ENCODE assay signal across 1 cellular context in genomic region chr12:90274407-90274806, GRCh38.
TF ChIP-seq lines count a peak whose summit lies in the region.

No MANE protein-coding gene starts in this region.

TF ChIP-seq in GM12878, 131 proteins besides CTCF, POLR2A, EP300 and RAD21:
- TF ChIP-seq LARP7 (IDR thresholded peaks at IDR 0.05) (no peak), SMC3 (IDR thresholded peaks at IDR 0.05; ENCODE audit: borderline replicate concordance, low read length) (peak; percentile 10; the same call in 1 of the 2 replicates)
TF ChIP-seq in GM12878: peak in this region for 1.
